1 cellular context compared by ENCODE assay signal in the genomic region with DNA sequence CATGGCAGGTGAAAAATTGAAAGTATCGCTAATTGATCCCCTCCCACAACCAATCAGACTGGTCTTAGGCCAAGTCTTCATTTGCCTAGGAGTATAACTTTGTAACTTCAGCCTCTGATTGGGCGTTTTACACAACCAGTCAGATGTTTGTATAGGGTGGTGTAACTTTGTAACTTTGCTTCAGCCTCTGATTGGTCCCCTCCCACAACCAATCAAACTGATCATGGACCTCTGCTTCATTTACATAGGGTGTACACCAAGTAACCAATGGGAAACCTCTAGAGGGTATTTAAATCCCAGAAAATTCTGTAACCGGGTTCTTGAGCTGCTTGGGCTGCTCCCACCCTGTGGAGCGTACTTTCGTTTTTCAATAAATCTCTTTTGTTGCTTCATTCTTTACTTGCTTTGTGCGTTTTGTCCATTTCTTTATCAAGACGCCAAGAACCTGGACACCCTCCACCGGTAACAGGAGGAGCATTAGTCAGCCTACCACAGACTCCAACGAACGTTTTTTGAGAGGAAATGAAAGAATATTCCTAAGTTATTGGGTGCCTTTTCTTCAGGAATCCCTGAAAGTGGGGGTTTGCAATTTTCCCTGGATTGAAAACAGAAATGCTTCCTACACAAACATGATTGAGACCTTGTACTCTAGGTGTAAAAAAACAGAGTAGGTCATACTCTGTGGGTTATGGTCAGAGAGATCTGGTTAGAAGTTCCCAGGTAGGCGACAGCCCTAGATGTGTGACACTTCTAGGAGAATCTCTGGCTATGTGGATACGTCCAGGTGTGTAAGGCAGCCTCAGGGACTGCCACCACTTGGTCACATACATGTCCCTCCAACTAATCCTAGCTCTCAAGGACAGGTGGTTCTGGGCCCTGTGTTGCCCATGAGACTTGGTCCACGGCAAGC.
TF ChIP-seq lines count a peak whose summit lies in the region.

No MANE protein-coding gene starts in this region.

TF ChIP-seq in liver, 16 proteins besides CTCF, POLR2A, EP300 and RAD21 (continued from another document):
- TF ChIP-seq, protein P1, sequence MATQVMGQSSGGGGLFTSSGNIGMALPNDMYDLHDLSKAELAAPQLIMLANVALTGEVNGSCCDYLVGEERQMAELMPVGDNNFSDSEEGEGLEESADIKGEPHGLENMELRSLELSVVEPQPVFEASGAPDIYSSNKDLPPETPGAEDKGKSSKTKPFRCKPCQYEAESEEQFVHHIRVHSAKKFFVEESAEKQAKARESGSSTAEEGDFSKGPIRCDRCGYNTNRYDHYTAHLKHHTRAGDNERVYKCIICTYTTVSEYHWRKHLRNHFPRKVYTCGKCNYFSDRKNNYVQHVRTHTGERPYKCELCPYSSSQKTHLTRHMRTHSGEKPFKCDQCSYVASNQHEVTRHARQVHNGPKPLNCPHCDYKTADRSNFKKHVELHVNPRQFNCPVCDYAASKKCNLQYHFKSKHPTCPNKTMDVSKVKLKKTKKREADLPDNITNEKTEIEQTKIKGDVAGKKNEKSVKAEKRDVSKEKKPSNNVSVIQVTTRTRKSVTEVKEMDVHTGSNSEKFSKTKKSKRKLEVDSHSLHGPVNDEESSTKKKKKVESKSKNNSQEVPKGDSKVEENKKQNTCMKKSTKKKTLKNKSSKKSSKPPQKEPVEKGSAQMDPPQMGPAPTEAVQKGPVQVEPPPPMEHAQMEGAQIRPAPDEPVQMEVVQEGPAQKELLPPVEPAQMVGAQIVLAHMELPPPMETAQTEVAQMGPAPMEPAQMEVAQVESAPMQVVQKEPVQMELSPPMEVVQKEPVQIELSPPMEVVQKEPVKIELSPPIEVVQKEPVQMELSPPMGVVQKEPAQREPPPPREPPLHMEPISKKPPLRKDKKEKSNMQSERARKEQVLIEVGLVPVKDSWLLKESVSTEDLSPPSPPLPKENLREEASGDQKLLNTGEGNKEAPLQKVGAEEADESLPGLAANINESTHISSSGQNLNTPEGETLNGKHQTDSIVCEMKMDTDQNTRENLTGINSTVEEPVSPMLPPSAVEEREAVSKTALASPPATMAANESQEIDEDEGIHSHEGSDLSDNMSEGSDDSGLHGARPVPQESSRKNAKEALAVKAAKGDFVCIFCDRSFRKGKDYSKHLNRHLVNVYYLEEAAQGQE (IDR thresholded peaks at IDR 0.05): no peak
- TF ChIP-seq MAX (IDR thresholded peaks at IDR 0.05): no peak
- TF ChIP-seq YY1 (IDR thresholded peaks at IDR 0.05): no peak
- TF ChIP-seq HNF4G (IDR thresholded peaks at IDR 0.05): no peak
